1 cellular context compared by ENCODE assay signal in the genomic region with DNA sequence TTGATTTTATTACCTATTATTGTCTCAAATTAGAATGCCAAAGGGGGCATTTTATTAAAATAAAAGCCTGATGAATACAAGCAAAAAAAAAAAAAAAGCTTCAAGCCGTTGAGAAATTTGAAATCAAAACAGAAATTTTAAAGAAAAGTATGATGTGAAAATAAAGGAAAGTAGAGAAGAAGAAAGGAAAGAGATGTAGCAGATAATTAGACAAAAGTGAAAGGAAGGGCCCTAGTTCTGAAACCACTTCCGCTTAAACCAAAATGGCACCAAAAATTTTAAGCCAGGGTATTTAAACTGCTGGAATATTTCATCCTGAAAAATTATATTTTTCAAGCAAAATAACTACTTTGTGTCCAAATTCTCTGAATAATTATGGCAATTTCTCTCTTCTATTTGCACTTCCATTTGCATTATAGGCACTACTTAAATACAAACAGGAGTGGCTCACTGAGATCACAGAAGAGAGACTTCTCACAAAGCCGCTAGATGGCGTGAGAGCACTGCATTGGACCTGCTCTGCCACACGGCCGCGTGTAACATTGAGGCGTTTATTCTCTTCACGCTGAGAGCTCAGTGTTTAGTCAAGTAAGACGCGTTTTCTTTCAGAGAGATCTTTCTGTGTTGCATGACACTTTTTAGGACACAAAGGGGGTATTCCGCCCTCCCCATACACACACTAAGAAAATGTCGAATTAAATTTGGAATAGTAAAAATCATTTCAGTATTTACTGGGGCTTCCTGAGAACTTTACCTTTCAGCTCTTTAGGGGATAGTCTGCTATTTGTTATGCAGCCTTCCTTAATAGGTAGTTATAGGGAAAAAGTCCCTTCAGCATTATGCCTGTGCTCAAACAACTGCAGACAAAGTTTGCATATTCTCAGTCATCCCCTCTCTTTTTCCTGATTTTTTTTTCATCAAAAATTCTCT.
TF ChIP-seq lines count a peak whose summit lies in the region.

No MANE protein-coding gene starts in this region.

TF ChIP-seq in GM23338, 12 proteins besides CTCF, POLR2A, EP300 and RAD21 (continued from another document):
- TF ChIP-seq, protein P1, sequence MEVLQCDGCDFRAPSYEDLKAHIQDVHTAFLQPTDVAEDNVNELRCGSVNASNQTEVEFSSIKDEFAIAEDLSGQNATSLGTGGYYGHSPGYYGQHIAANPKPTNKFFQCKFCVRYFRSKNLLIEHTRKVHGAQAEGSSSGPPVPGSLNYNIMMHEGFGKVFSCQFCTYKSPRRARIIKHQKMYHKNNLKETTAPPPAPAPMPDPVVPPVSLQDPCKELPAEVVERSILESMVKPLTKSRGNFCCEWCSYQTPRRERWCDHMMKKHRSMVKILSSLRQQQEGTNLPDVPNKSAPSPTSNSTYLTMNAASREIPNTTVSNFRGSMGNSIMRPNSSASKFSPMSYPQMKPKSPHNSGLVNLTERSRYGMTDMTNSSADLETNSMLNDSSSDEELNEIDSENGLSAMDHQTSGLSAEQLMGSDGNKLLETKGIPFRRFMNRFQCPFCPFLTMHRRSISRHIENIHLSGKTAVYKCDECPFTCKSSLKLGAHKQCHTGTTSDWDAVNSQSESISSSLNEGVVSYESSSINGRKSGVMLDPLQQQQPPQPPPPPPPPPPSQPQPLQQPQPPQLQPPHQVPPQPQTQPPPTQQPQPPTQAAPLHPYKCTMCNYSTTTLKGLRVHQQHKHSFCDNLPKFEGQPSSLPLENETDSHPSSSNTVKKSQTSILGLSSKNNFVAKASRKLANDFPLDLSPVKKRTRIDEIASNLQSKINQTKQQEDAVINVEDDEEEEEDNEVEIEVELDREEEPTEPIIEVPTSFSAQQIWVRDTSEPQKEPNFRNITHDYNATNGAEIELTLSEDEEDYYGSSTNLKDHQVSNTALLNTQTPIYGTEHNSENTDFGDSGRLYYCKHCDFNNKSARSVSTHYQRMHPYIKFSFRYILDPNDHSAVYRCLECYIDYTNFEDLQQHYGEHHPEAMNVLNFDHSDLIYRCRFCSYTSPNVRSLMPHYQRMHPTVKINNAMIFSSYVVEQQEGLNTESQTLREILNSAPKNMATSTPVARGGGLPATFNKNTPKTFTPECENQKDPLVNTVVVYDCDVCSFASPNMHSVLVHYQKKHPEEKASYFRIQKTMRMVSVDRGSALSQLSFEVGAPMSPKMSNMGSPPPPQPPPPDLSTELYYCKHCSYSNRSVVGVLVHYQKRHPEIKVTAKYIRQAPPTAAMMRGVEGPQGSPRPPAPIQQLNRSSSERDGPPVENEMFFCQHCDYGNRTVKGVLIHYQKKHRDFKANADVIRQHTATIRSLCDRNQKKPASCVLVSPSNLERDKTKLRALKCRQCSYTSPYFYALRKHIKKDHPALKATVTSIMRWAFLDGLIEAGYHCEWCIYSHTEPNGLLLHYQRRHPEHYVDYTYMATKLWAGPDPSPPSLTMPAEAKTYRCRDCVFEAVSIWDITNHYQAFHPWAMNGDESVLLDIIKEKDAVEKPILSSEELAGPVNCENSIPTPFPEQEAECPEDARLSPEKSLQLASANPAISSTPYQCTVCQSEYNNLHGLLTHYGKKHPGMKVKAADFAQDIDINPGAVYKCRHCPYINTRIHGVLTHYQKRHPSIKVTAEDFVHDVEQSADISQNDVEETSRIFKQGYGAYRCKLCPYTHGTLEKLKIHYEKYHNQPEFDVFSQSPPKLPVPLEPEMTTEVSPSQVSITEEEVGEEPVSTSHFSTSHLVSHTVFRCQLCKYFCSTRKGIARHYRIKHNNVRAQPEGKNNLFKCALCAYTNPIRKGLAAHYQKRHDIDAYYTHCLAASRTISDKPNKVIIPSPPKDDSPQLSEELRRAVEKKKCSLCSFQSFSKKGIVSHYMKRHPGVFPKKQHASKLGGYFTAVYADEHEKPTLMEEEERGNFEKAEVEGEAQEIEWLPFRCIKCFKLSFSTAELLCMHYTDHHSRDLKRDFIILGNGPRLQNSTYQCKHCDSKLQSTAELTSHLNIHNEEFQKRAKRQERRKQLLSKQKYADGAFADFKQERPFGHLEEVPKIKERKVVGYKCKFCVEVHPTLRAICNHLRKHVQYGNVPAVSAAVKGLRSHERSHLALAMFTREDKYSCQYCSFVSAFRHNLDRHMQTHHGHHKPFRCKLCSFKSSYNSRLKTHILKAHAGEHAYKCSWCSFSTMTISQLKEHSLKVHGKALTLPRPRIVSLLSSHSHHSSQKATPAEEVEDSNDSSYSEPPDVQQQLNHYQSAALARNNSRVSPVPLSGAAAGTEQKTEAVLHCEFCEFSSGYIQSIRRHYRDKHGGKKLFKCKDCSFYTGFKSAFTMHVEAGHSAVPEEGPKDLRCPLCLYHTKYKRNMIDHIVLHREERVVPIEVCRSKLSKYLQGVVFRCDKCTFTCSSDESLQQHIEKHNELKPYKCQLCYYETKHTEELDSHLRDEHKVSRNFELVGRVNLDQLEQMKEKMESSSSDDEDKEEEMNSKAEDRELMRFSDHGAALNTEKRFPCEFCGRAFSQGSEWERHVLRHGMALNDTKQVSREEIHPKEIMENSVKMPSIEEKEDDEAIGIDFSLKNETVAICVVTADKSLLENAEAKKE (CRISPR knock-in tag; IDR thresholded peaks at IDR 0.05), result no peak
- no peak for TF ChIP-seq NANOG (IDR thresholded peaks at IDR 0.05; ENCODE audit: borderline replicate concordance)
